Comparison of ENCODE assay signal across 1 cellular context in the genomic region with DNA sequence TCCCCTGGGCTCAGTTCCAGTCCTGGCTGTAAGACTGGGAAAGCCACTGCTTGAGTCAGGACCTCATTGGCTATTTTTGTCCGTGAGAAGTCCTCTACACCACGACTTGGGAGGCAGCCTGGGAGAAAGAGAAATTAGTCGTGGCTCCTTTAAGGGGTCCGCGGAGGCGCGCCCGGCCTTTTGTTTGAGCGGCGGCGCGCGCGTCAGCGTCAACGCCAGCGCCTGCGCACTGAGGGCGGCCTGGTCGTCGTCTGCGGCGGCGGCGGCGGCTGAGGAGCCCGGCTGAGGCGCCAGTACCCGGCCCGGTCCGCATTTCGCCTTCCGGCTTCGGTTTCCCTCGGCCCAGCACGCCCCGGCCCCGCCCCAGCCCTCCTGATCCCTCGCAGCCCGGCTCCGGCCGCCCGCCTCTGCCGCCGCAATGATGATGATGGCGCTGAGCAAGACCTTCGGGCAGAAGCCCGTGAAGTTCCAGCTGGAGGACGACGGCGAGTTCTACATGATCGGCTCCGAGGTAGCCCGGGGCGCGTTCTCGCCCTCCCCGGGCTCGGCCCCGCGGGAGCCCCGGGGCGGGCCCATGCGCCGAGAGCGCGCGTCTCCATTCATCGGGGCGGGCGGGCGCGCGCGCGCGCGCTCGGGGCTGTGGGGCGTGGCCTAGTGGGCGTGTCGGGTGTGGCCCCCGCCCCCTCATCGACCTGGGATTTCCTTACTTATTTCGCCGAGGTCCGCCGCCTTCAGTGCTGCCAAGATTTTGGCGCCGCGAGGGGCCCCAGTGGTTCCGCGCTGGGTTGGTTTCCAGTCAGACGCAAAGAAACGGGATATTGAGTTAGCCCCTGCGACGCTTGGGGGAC.
A peak's percentile ranks its signal among the peaks of the same experiment; 100 is the strongest.
TF ChIP-seq lines count a peak whose summit lies in the region.

SMARCB1 (plus strand) TSS at position 215 of the 848 bp plus-strand sequence; CDS start at position 419, 204 bp downstream.

TF ChIP-seq in K562, 482 proteins besides CTCF, POLR2A, EP300 and RAD21 (continued from another document):
- TF ChIP-seq SIN3A (IDR thresholded peaks at IDR 0.05; ENCODE audit: borderline replicate concordance in 2 of 2, control insufficient read depth in 1 of 2, low read depth in 2 of 2, low read length in 2 of 2) (peak in 1 of 2 experiments; percentile 42; a peak in 1 of 4 replicates), HINFP (tag; conservative IDR thresholded peaks at IDR 0.05; ENCODE audit: low read depth) (peak; percentile 68), ETS2 (tag; IDR thresholded peaks at IDR 0.05; ENCODE audit: borderline replicate concordance, poor library complexity, severe bottlenecking) (no peak), SMARCA4 (IDR thresholded peaks at IDR 0.05) (peak; percentile 71; the same call in 1 of the 2 replicates), ZKSCAN3 (CRISPR knock-in tag; IDR thresholded peaks at IDR 0.05) (no peak), MTA3 (IDR thresholded peaks at IDR 0.05; ENCODE audit: borderline replicate concordance) (no peak), YY1 (IDR thresholded peaks at IDR 0.05; ENCODE audit: borderline replicate concordance in 1 of 3, control insufficient read depth in 1 of 3, extremely low read depth in 1 of 3, insufficient read depth in 3 of 3, insufficient read length in 1 of 3, insufficient replicate concordance in 2 of 3, low read depth in 1 of 3, low read length in 2 of 3) (peak in 2 of 3 experiments; percentile 37 to 55), GABPA (tag; conservative IDR thresholded peaks at IDR 0.05; ENCODE audit: low read depth) (peak; percentile 51), ZNF318 (IDR thresholded peaks at IDR 0.05; ENCODE audit: borderline replicate concordance in 1 of 2, low read depth in 1 of 2) (no peak), ZNF395 (CRISPR knock-in tag; IDR thresholded peaks at IDR 0.05) (peak; percentile 88), ZNF133 (CRISPR knock-in tag; IDR thresholded peaks at IDR 0.05) (no peak)
- TF ChIP-seq, protein P1, sequence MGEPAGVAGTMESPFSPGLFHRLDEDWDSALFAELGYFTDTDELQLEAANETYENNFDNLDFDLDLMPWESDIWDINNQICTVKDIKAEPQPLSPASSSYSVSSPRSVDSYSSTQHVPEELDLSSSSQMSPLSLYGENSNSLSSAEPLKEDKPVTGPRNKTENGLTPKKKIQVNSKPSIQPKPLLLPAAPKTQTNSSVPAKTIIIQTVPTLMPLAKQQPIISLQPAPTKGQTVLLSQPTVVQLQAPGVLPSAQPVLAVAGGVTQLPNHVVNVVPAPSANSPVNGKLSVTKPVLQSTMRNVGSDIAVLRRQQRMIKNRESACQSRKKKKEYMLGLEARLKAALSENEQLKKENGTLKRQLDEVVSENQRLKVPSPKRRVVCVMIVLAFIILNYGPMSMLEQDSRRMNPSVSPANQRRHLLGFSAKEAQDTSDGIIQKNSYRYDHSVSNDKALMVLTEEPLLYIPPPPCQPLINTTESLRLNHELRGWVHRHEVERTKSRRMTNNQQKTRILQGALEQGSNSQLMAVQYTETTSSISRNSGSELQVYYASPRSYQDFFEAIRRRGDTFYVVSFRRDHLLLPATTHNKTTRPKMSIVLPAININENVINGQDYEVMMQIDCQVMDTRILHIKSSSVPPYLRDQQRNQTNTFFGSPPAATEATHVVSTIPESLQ (CRISPR knock-in tag; IDR thresholded peaks at IDR 0.05), result 0 out of 2 replicates have a peak, but pooled peaks have one; percentile 67
- TF ChIP-seq, protein P2, sequence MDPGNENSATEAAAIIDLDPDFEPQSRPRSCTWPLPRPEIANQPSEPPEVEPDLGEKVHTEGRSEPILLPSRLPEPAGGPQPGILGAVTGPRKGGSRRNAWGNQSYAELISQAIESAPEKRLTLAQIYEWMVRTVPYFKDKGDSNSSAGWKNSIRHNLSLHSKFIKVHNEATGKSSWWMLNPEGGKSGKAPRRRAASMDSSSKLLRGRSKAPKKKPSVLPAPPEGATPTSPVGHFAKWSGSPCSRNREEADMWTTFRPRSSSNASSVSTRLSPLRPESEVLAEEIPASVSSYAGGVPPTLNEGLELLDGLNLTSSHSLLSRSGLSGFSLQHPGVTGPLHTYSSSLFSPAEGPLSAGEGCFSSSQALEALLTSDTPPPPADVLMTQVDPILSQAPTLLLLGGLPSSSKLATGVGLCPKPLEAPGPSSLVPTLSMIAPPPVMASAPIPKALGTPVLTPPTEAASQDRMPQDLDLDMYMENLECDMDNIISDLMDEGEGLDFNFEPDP (CRISPR knock-in tag; IDR thresholded peaks at IDR 0.05), result no peak
